Comparison of ENCODE assay signal across 7 cellular contexts in the genomic region with DNA sequence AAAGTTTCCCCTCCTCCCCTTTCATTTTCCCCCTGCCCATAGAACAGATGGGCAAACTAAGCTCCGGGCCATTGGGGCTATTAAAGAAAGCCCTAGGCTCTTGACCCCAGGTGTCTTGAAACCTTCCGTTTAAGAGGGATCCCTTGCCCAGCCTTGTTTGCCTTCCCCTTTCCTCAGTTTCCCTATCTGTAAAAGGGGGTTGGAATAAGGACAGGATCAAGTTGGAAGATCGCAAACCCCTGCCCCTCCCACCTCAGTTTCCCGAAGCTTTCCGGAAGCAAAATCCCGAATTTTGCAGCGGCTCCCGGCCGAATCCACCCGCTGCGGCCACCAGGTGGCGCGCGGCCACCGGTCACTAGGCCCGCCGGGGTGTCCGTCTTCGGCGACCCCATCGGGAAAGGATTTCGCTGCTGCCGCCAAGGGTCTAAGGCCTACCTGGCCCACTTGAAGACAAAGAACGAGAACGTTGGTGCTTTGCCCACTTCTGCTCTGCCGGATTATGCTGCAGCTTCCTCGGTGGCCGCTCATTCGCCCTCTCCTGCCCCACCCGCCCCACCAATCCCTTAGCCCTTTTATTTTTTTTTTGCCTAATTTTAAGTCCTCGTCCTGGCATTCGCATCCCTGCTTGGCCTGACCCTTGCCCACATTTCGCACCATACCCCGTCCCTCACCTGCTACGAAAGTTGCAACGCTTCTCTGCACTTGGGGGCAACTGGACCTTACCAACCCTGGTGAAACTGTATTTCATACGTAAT.
DNase-seq lines count a peak whose midpoint lies in the region.

No MANE protein-coding gene starts in this region.

- peak overlapping the region; percentile 30 for H3K27ac ChIP-seq in layer of hippocampus (ENCODE audit: low read depth, low read length)

- peaks cover 2% of the 10 kb centered on the region for H3K27me3 ChIP-seq in layer of hippocampus (ENCODE audit: control insufficient read depth, insufficient read depth, low read length)

- DNase-seq in ELR (ENCODE audit: low read depth) (peak; percentile 79), LoVo (ENCODE audit: low spot score) (peak; percentile 81), T1000 (lab: John Stamatoyannopoulos, UW) (peak; percentile 65), dedifferentiated amniotic fluid mesenchymal stem cell (ENCODE audit: extremely low spot score) (peak; percentile 52)
- peak; percentile 41 for DNase-seq in stimulated activated CD4-positive, alpha-beta T cell treated with anti-CD3 and anti-CD28 coated beads, Interleukin-12 subunit alpha, Interleukin-12 subunit beta, amount 100 ng/mL, for 4 hours
- DNase-seq in effector CD8-positive, alpha-beta T cell (lab: John Stamatoyannopoulos, UW) = no peak
